9 cellular contexts compared by ENCODE assay signal in the genomic region with DNA sequence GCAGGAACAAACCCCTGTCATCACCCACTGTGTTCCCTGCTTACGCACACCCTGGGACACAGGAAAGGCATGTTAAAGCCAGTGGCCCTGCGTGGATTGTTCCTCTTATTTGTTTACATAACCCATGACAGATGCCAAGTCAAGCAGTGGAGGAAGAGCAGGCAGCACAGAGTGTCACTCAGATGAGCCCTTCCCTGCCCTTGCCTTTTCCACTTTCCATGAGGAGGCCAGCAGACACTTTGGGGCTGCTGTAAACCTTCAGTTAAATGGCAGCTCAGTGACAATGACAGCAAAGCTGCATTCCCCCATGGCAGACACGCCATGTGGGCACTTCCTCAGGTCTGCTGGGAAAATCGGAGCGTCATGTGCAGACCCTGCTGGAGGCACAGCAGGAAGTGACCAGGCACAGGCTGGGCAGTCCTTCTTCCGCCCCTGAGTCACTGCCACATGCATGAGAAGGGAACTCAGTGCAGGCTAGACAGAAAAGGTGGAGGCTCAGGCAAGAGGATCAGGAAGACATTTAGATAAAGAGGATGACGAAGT.
DNase-seq lines count a peak whose midpoint lies in the region; ATAC-seq, FAIRE-seq and TF ChIP-seq lines count a peak whose summit lies in the region.
"Had no signal": no experiment of that assay in that cellular context is flagged by ENCODE, and none has a peak within 500 bp of the region (broad histone marks: within the 10 kb centered on the region; RNA-seq: fewer than 3 reads in every experiment).

No MANE protein-coding gene starts in this region.

- H3K18ac ChIP-seq in neuronal stem cell (ENCODE audit: low read length), result no peak overlapping the region

- no peak overlapping the region for H3K4me2 ChIP-seq in neuronal stem cell (ENCODE audit: insufficient read depth, low read length, poor library complexity, severe bottlenecking)
- H3K4me2 ChIP-seq: hepatocyte had no signal

- no peak overlapping the region for H3K14ac ChIP-seq in neuronal stem cell (ENCODE audit: low read length)

- H3K79me1 ChIP-seq in neuronal stem cell (ENCODE audit: low read depth, low read length), result no peaks in the 10 kb centered on the region

- no peak overlapping the region for H2AK5ac ChIP-seq in neuronal stem cell (ENCODE audit: low read depth, low read length)

- H3K9me3 ChIP-seq in esophagus muscularis mucosa (no peaks in the 10 kb centered on the region), neuronal stem cell (replicated peaks in 1 of 2; ENCODE audit: control insufficient read depth in 2 of 2, insufficient read depth in 1 of 2, low read depth in 1 of 2, low read length in 2 of 2) (no peaks in the 10 kb centered on the region)

- peak overlapping the region; percentile 9 for H2AFZ ChIP-seq in neuronal stem cell (ENCODE audit: low read length)
- H2AFZ ChIP-seq: hepatocyte had no signal

- no peak overlapping the region for H2BK12ac ChIP-seq in neuronal stem cell (ENCODE audit: low read length)

- H3K36me3 ChIP-seq in esophagus muscularis mucosa, result no peaks in the 10 kb centered on the region
- no peaks in the 10 kb centered on the region for H3K36me3 ChIP-seq in neuronal stem cell (replicated peaks in 1 of 2; ENCODE audit: control insufficient read depth in 2 of 2, insufficient read depth in 2 of 2, low read length in 2 of 2)

- no peak for TF ChIP-seq POLR2A in esophagus muscularis mucosa (IDR thresholded peaks at IDR 0.05; ENCODE audit: low read depth)

- TF ChIP-seq EP300 in esophagus muscularis mucosa (IDR thresholded peaks at IDR 0.05), result peak; percentile 83

- no peak for ATAC-seq in GM21737 (IDR thresholded peaks at IDR 0.05; ENCODE audit: unreplicated experiment)
- no peak for ATAC-seq in GM21825 (IDR thresholded peaks at IDR 0.05; ENCODE audit: unreplicated experiment)

- no peaks in the 10 kb centered on the region for H3K27me3 ChIP-seq in esophagus muscularis mucosa
- H3K27me3 ChIP-seq in neuronal stem cell (ENCODE audit: control insufficient read depth in 3 of 3, insufficient read depth in 3 of 3, low read depth in 1 of 3, low read length in 3 of 3), result no peaks in the 10 kb centered on the region
- H3K27me3 ChIP-seq: hepatocyte had no signal

- no peak overlapping the region for H2BK120ac ChIP-seq in neuronal stem cell (ENCODE audit: low read depth, low read length)

- H4K8ac ChIP-seq in neuronal stem cell (ENCODE audit: low read depth, low read length), result no peak overlapping the region

- H4K91ac ChIP-seq in neuronal stem cell (ENCODE audit: low read depth, low read length, poor library complexity), result no peak overlapping the region

- H3K4me1 ChIP-seq in esophagus muscularis mucosa (peaks cover 7 to 40% (median 33%) of the 10 kb centered on the region in 4 donors), neuronal stem cell (ENCODE audit: control insufficient read depth in 2 of 2, insufficient read depth in 1 of 2, low read depth in 1 of 2, low read length in 2 of 2) (no peaks in the 10 kb centered on the region)

- no peak overlapping the region for H2BK5ac ChIP-seq in neuronal stem cell (ENCODE audit: low read length)

- H3K4ac ChIP-seq in neuronal stem cell (ENCODE audit: low read length), result no peak overlapping the region

- H2BK15ac ChIP-seq in neuronal stem cell (ENCODE audit: low read length), result no peak overlapping the region

- no peak overlapping the region for H3K4me3 ChIP-seq in esophagus muscularis mucosa
- no peak overlapping the region for H3K4me3 ChIP-seq in neuronal stem cell (ENCODE audit: low read length in 2 of 2)
- H3K4me3 ChIP-seq: hepatocyte had no signal

- no peak overlapping the region for H3K9ac ChIP-seq in neuronal stem cell (ENCODE audit: low read depth, low read length, poor library complexity)

- intact Hi-C loops in esophagus muscularis mucosa (cut with DNase I), result loop anchor here (10.0 kb wide), 1 partner anchor 754 kb away; no protein-coding TSS in a partner anchor

- FAIRE-seq in RCC 7860 (lab: Jason Lieb, UNC), result no peak

- DNase-seq in COR-L47 (lab: John Stamatoyannopoulos, UW), result peak; percentile 5
- DNase-seq in RCC 7860 (ENCODE audit: low spot score), result peak; percentile 43
- peak; percentile 93 for DNase-seq in esophagus muscularis mucosa (ENCODE audit: extremely low spot score)
- no peak for DNase-seq in neuronal stem cell (ENCODE audit: low spot score)
- DNase-seq in stimulated activated CD4-positive, alpha-beta T cell treated with anti-CD3 and anti-CD28 coated beads, Interleukin-2, amount 100 ng/mL, for 24 hours, result no peak
- DNase-seq in NCI-H1417 (lab: John Stamatoyannopoulos, UW), result no peak

- peak overlapping the region; percentile 75 to 86 (median 78) for H3K27ac ChIP-seq in esophagus muscularis mucosa (replicated peaks in 1 of 4)
- H3K27ac ChIP-seq in neuronal stem cell (replicated peaks; ENCODE audit: low read length), result no peak overlapping the region
- H3K27ac ChIP-seq: hepatocyte had no signal

- TF ChIP-seq CTCF in esophagus muscularis mucosa (IDR thresholded peaks at IDR 0.05), result no peak

- H3K23ac ChIP-seq in neuronal stem cell (ENCODE audit: low read depth, low read length, poor library complexity), result no peak overlapping the region

- 61% methylated on average over 5 of the region's 7 CpGs for WGBS in esophagus muscularis mucosa
- WGBS in neuronal stem cell (ENCODE audit: extremely low coverage in 2 of 2, insufficient read length in 2 of 2, insufficient replicate concordance in 1 of 2), 2 donors, result no CpG with 5 or more reads among the region's 7 CpGs

Comparison
In these comparisons a context has a peak if more than half of its experiments do, and no peak if none do; other contexts are left out.
1. DNase-seq: peak in COR-L47 (single experiment), RCC 7860 (single experiment) and esophagus muscularis mucosa (single experiment); none in neuronal stem cell (single experiment), stimulated activated CD4-positive, alpha-beta T cell treated with anti-CD3 and anti-CD28 coated beads, Interleukin-2, amount 100 ng/mL, for 24 hours (0 of 2) and NCI-H1417 (0 of 3).